Comparison of ENCODE assay signal across 8 cellular contexts in genomic region chr5:139696894-139697658, GRCh38. TPM values are rescaled to one million over a fixed set of nuclear protein-coding genes. Genes with fewer than 3 reads are reported as not detected.
DNase-seq lines count a peak whose midpoint lies in the region; ATAC-seq and TF ChIP-seq lines count a peak whose summit lies in the region.

No MANE protein-coding gene starts in this region.

- peak overlapping the region in 1 of 2 experiments; percentile 64 for H3K14ac ChIP-seq in mesenchymal stem cell (ENCODE audit: low read length in 2 of 2)

- H2AFZ ChIP-seq in GM23338: peak overlapping the region; percentile 87
- H2AFZ ChIP-seq in mesenchymal stem cell (ENCODE audit: low read depth, low read length): no peak overlapping the region

- H2BK120ac ChIP-seq in mesenchymal stem cell (ENCODE audit: low read depth, low read length): peak overlapping the region; percentile 99

- H3K18ac ChIP-seq in mesenchymal stem cell (ENCODE audit: low read depth in 1 of 2, low read length in 2 of 2): peak overlapping the region; percentile 87 to 100

- peak overlapping the region; percentile 98 for H2AK5ac ChIP-seq in mesenchymal stem cell (ENCODE audit: low read length, severe bottlenecking)

- no peaks in the 10 kb centered on the region; the same call in 2 of the 3 replicates for H3K36me3 Mint-ChIP-seq in GM23338 (ENCODE audit: low read depth)
- H3K36me3 Mint-ChIP-seq in effector memory CD8-positive, alpha-beta T cell (ENCODE audit: insufficient read depth): no peaks in the 10 kb centered on the region
- H3K36me3 Mint-ChIP-seq in activated T-helper 1 cell treated with anti-CD3 and anti-CD28 coated beads, Interleukin-12 subunit alpha, Interleukin-12 subunit beta, Interleukin-2, Interleukin-4 antibody, amounts not matched to agents 30 ng/mL and 10 ng/mL and 1 ng/mL, durations not matched to agents 14 hours and 24 hours and 36 hours (ENCODE audit: low read depth): no peaks in the 10 kb centered on the region

- intact Hi-C loops in activated T-helper 1 cell treated with anti-CD3 and anti-CD28 coated beads, Interleukin-12 subunit alpha, Interleukin-12 subunit beta, Interleukin-2, Interleukin-4 antibody, amounts not matched to agents 30 ng/mL and 10 ng/mL and 1 ng/mL, durations not matched to agents 14 hours and 24 hours and 36 hours (cut with micrococcal nuclease): loop anchor here (2.0 kb wide), 1 partner anchor 14 kb away; no protein-coding TSS in a partner anchor

- peak overlapping the region; percentile 95 for H2BK5ac ChIP-seq in mesenchymal stem cell (ENCODE audit: low read depth, low read length, poor library complexity, severe bottlenecking)

- POLR2A ChIA-PET in AG04449 (lab: Yijun Ruan, JAX): interaction anchor here (1.0 to 3.2 kb wide), 8 partner anchors 8 to 61 kb away, joined by 3 to 13 read pairs (median 4); partner anchors contain the start of gene CXXC5

- no peaks in the 10 kb centered on the region for H3K9me3 ChIP-seq in mesenchymal stem cell (ENCODE audit: control insufficient read depth, low read length)

- H3K4ac ChIP-seq in mesenchymal stem cell (ENCODE audit: low read depth in 1 of 2, low read length in 2 of 2): peak overlapping the region; percentile 98 to 99

- H4K91ac ChIP-seq in mesenchymal stem cell (ENCODE audit: low read length): peak overlapping the region; percentile 100

- DNase-seq in AG04449 (ENCODE audit: low read depth, low spot score): peak; percentile 78
- DNase-seq in GM23338 (ENCODE audit: low spot score): peak; percentile 87
- peak; percentile 88 for DNase-seq in UCSD-AML1 (lab: John Stamatoyannopoulos, UW; ENCODE audit: unreplicated experiment)
- DNase-seq in effector memory CD8-positive, alpha-beta T cell: no peak
- DNase-seq in mesenchymal stem cell: peak; percentile 97
- DNase-seq in activated T-helper 1 cell treated with anti-CD3 and anti-CD28 coated beads, Interleukin-12 subunit alpha, Interleukin-12 subunit beta, Interleukin-2, Interleukin-4 antibody, amounts not matched to agents 30 ng/mL and 10 ng/mL and 1 ng/mL, durations not matched to agents 14 hours and 24 hours and 36 hours (ENCODE audit: low spot score): no peak

- peak overlapping the region in 1 of 2 experiments; percentile 84 for H3K23ac ChIP-seq in mesenchymal stem cell (ENCODE audit: low read length in 2 of 2)

- whole genome bisulfite sequencing in mesenchymal stem cell: 0% methylated on average over 18 of the region's 55 CpGs

- H3K4me1 ChIP-seq in GM23338 (ENCODE audit: insufficient read depth) (peaks cover 51% of the 10 kb centered on the region), mesenchymal stem cell (ENCODE audit: control insufficient read depth, insufficient read depth, low read depth, low read length) (peaks cover 67% of the 10 kb centered on the region)

- no peak overlapping the region for H3K27ac ChIP-seq in GM23338 (ENCODE audit: low read depth)
- peak overlapping the region; percentile 98 for H3K27ac ChIP-seq in mesenchymal stem cell (ENCODE audit: low read length, poor library complexity, severe bottlenecking)
- H3K27ac ChIP-seq in temporal lobe (ENCODE audit: low read depth, low read length): peak overlapping the region; percentile 87

- H3K4me3 ChIP-seq in AG04449 (ENCODE audit: low read depth, low read length) (peak overlapping the region; percentile 41), GM23338 (peak overlapping the region; percentile 61), mesenchymal stem cell (ENCODE audit: insufficient read depth in 1 of 2, low read depth in 1 of 2, low read length in 2 of 2) (peak overlapping the region; percentile 27 to 57)

- H3K4me3 Mint-ChIP-seq in GM23338: peak overlapping the region; percentile 71
- H3K4me3 Mint-ChIP-seq in effector memory CD8-positive, alpha-beta T cell: peak overlapping the region; percentile 73 to 75
- no peak overlapping the region for H3K4me3 Mint-ChIP-seq in activated T-helper 1 cell treated with anti-CD3 and anti-CD28 coated beads, Interleukin-12 subunit alpha, Interleukin-12 subunit beta, Interleukin-2, Interleukin-4 antibody, amounts not matched to agents 30 ng/mL and 10 ng/mL and 1 ng/mL, durations not matched to agents 14 hours and 24 hours and 36 hours

- H3K79me1 ChIP-seq in mesenchymal stem cell (replicated peaks; ENCODE audit: low read length, poor library complexity, severe bottlenecking): no peaks in the 10 kb centered on the region

- peak overlapping the region; percentile 79 to 95 for H2BK12ac ChIP-seq in mesenchymal stem cell (ENCODE audit: low read length in 2 of 2)

- H3K9me2 ChIP-seq in GM23338 (ENCODE audit: insufficient read depth): peaks cover 9% of the 10 kb centered on the region; the same call in 1 of the 2 replicates

- peaks cover 61% of the 10 kb centered on the region for H3K27me3 Mint-ChIP-seq in GM23338 (ENCODE audit: insufficient read depth, low read depth, poor library complexity)
- H3K27me3 Mint-ChIP-seq in effector memory CD8-positive, alpha-beta T cell: peaks cover 6 to 34% of the 10 kb centered on the region in 2 donors
- peaks cover 28% of the 10 kb centered on the region for H3K27me3 Mint-ChIP-seq in activated T-helper 1 cell treated with anti-CD3 and anti-CD28 coated beads, Interleukin-12 subunit alpha, Interleukin-12 subunit beta, Interleukin-2, Interleukin-4 antibody, amounts not matched to agents 30 ng/mL and 10 ng/mL and 1 ng/mL, durations not matched to agents 14 hours and 24 hours and 36 hours (ENCODE audit: insufficient read depth)

- no peaks in the 10 kb centered on the region for H4K20me1 ChIP-seq in GM23338 (replicated peaks; ENCODE audit: insufficient read depth)

- no peaks in the 10 kb centered on the region for H3K79me2 ChIP-seq in GM23338 (replicated peaks; ENCODE audit: insufficient read depth)

- no peak for TF ChIP-seq CTCF in AG04449 (IDR thresholded peaks at IDR 0.05; ENCODE audit: insufficient read depth, low read length, missing control alignments)
- TF ChIP-seq CTCF in GM23338 (conservative IDR thresholded peaks at IDR 0.05; ENCODE audit: low read depth in 2 of 2): no peak

- H4K8ac ChIP-seq in mesenchymal stem cell (ENCODE audit: low read length): peak overlapping the region; percentile 96

- ATAC-seq in GM23338 (peak; percentile 44), GM19463 (IDR thresholded peaks at IDR 0.05; ENCODE audit: unreplicated experiment) (no peak)
- ATAC-seq in effector memory CD8-positive, alpha-beta T cell (replicated peaks): peak; percentile 43

- peaks cover 31% of the 10 kb centered on the region for H3K27me3 ChIP-seq in GM23338 (ENCODE audit: insufficient read depth)
- no peaks in the 10 kb centered on the region for H3K27me3 ChIP-seq in mesenchymal stem cell (ENCODE audit: control insufficient read depth in 1 of 2, insufficient read depth in 1 of 2, low read length in 2 of 2)

- H3K36me3 ChIP-seq in GM23338 (ENCODE audit: insufficient read depth) (no peaks in the 10 kb centered on the region), mesenchymal stem cell (ENCODE audit: control insufficient read depth in 1 of 2, insufficient read depth in 2 of 2, low read depth in 1 of 2, low read length in 2 of 2) (peaks cover 0 to 15% of the 10 kb centered on the region in 2 experiments)

- H3K27ac Mint-ChIP-seq in GM23338: peak overlapping the region; percentile 72
- H3K27ac Mint-ChIP-seq in effector memory CD8-positive, alpha-beta T cell: peak overlapping the region; percentile 56 to 72
- H3K27ac Mint-ChIP-seq in activated T-helper 1 cell treated with anti-CD3 and anti-CD28 coated beads, Interleukin-12 subunit alpha, Interleukin-12 subunit beta, Interleukin-2, Interleukin-4 antibody, amounts not matched to agents 30 ng/mL and 10 ng/mL and 1 ng/mL, durations not matched to agents 14 hours and 24 hours and 36 hours: no peak overlapping the region

- H3K9ac ChIP-seq in mesenchymal stem cell (ENCODE audit: low read length): peak overlapping the region; percentile 87

- H2BK15ac ChIP-seq in mesenchymal stem cell (ENCODE audit: low read depth, poor library complexity, severe bottlenecking): peak overlapping the region; percentile 63

- peaks cover 31% of the 10 kb centered on the region for H3F3A ChIP-seq in GM23338 (replicated peaks; ENCODE audit: low read depth)

- CTCF ChIA-PET in AG04449 (lab: Yijun Ruan, JAX): interaction anchor here (1.2 to 2.9 kb wide), 4 partner anchors 58 to 69 kb away, joined by 4 to 27 read pairs (median 6); no protein-coding TSS in a partner anchor

- peaks cover under 1% of the 10 kb centered on the region; the same call in 1 of the 3 replicates for H3K9me3 Mint-ChIP-seq in GM23338
- H3K9me3 Mint-ChIP-seq in effector memory CD8-positive, alpha-beta T cell: no peaks in the 10 kb centered on the region
- H3K9me3 Mint-ChIP-seq in activated T-helper 1 cell treated with anti-CD3 and anti-CD28 coated beads, Interleukin-12 subunit alpha, Interleukin-12 subunit beta, Interleukin-2, Interleukin-4 antibody, amounts not matched to agents 30 ng/mL and 10 ng/mL and 1 ng/mL, durations not matched to agents 14 hours and 24 hours and 36 hours: no peaks in the 10 kb centered on the region

- peak overlapping the region; percentile 87 for H3K4me2 ChIP-seq in GM23338
- peak overlapping the region; percentile 48 for H3K4me2 ChIP-seq in mesenchymal stem cell (ENCODE audit: low read length, poor library complexity, severe bottlenecking)

- peaks cover 57% of the 10 kb centered on the region for H3K4me1 Mint-ChIP-seq in GM23338
- peaks cover 14 to 25% of the 10 kb centered on the region in 2 donors for H3K4me1 Mint-ChIP-seq in effector memory CD8-positive, alpha-beta T cell (ENCODE audit: low read depth in 2 of 2)
- H3K4me1 Mint-ChIP-seq in activated T-helper 1 cell treated with anti-CD3 and anti-CD28 coated beads, Interleukin-12 subunit alpha, Interleukin-12 subunit beta, Interleukin-2, Interleukin-4 antibody, amounts not matched to agents 30 ng/mL and 10 ng/mL and 1 ng/mL, durations not matched to agents 14 hours and 24 hours and 36 hours (ENCODE audit: low read depth): no peaks in the 10 kb centered on the region

TF ChIP-seq in GM23338, 12 proteins besides CTCF, POLR2A, EP300 and RAD21:
- TF ChIP-seq JUNB (IDR thresholded peaks at IDR 0.05; ENCODE audit: unreplicated experiment) (no peak), POLR2AphosphoS5 (IDR thresholded peaks at IDR 0.05; ENCODE audit: low read depth) (peak; percentile 43)

RNA-seq across cellular contexts. Expression of gene CXXC5, which starts 48.9 kb away (rescaled TPM):
- total RNA-seq in GM23338 (2014; rRNA removed; shearing (Covaris generic)): 97.9 and 111 TPM in 2 replicates
- 63.3 and 65.0 TPM in 2 replicates for polyA plus RNA-seq in GM23338 (2016; fragmentation: Nextera tagmentation; extraction: Ambion mirVana)
- 75.1 TPM for polyA plus RNA-seq in mesenchymal stem cell (2013, experiment 1 of 2)
- 76.7 TPM for polyA plus RNA-seq in mesenchymal stem cell (2013, experiment 2 of 2)
- total RNA-seq in temporal lobe: 33.4 TPM
- 0.88 and 1.7 TPM in 2 replicates for total RNA-seq in activated T-helper 1 cell treated with anti-CD3 and anti-CD28 coated beads, Interleukin-12 subunit alpha, Interleukin-12 subunit beta, Interleukin-2, Interleukin-4 antibody, amounts not matched to agents 30 ng/mL and 10 ng/mL and 1 ng/mL, durations not matched to agents 14 hours and 24 hours and 36 hours

Comparison
In these comparisons a context has a peak if more than half of its experiments do, and no peak if none do; other contexts are left out.
1. DNase-seq: peak in AG04449 (single experiment), GM23338 (single experiment), UCSD-AML1 (single experiment) and mesenchymal stem cell (single experiment); none in effector memory CD8-positive, alpha-beta T cell (0 of 3) and activated T-helper 1 cell treated with anti-CD3 and anti-CD28 coated beads, Interleukin-12 subunit alpha, Interleukin-12 subunit beta, Interleukin-2, Interleukin-4 antibody, amounts not matched to agents 30 ng/mL and 10 ng/mL and 1 ng/mL, durations not matched to agents 14 hours and 24 hours and 36 hours (single experiment).
2. RNA of gene CXXC5, which starts 48.9 kb away (total RNA-seq): 97.9 to 111 TPM in GM23338 and 33.4 TPM in temporal lobe (single experiment); 0.88 to 1.7 TPM in activated T-helper 1 cell treated with anti-CD3 and anti-CD28 coated beads, Interleukin-12 subunit alpha, Interleukin-12 subunit beta, Interleukin-2, Interleukin-4 antibody, amounts not matched to agents 30 ng/mL and 10 ng/mL and 1 ng/mL, durations not matched to agents 14 hours and 24 hours and 36 hours; every median in the first group is over 10 times any median in the second.
3. Peak in every context shown above with its lines, with median percentiles within 50 percentile points of each other: H3K4me3 ChIP-seq.